20 cellular contexts compared by ENCODE assay signal in genomic region chr1:209109001-209109785, GRCh38.
DNase-seq lines count a peak whose midpoint lies in the region; ATAC-seq, FAIRE-seq and TF ChIP-seq lines count a peak whose summit lies in the region.
"Had no signal": no experiment of that assay in that cellular context is flagged by ENCODE, and none has a peak within 500 bp of the region (broad histone marks: within the 10 kb centered on the region; RNA-seq: fewer than 3 reads in every experiment).

No MANE protein-coding gene starts in this region.

- H2BK120ac ChIP-seq in neuronal stem cell (ENCODE audit: low read depth, low read length) = no peak overlapping the region
- no peak overlapping the region for H2BK120ac ChIP-seq in H9 (ENCODE audit: low read depth, low read length, poor library complexity, severe bottlenecking)

- peak; percentile 80 for ATAC-seq in mucosa of descending colon

- H3K9ac ChIP-seq in MM.1S (ENCODE audit: low read length) (peak overlapping the region; percentile 83), neuronal stem cell (ENCODE audit: low read depth, low read length, poor library complexity) (no peak overlapping the region), H9 (ENCODE audit: extremely low read depth, insufficient read length, low read length) (no peak overlapping the region)
- H3K9ac ChIP-seq: GM23248 had no signal

- H3K9me2 ChIP-seq in MM.1S (replicated peaks; ENCODE audit: insufficient read depth, low read length) = no peaks in the 10 kb centered on the region

- FAIRE-seq in GM12891 (lab: Jason Lieb, UNC) (peak; percentile 9), bronchial epithelial cell (lab: Jason Lieb, UNC) (no peak)
- FAIRE-seq: A204.1, D721Med had no signal

- peaks cover 2% of the 10 kb centered on the region; the same call in 1 of the 2 replicates for H3K27me3 Mint-ChIP-seq in H9 (ENCODE audit: low read depth)

- H3K4me1 Mint-ChIP-seq in H9 = peaks cover 29 to 30% of the 10 kb centered on the region in 2 experiments
- H3K4me1 Mint-ChIP-seq: CD4-positive, alpha-beta memory T cell had no signal

- no peak overlapping the region for H2BK20ac ChIP-seq in H9 (ENCODE audit: low read depth, low read length, poor library complexity, severe bottlenecking)

- H2AFZ ChIP-seq in MM.1S (ENCODE audit: low read length) (peak overlapping the region; percentile 28), neuronal stem cell (ENCODE audit: low read length) (no peak overlapping the region), H9 (ENCODE audit: low read length) (no peak overlapping the region)
- H2AFZ ChIP-seq: GM23248 had no signal

- H3K36me3 ChIP-seq in MM.1S (replicated peaks; ENCODE audit: insufficient read depth, low read length) (peaks cover 13% of the 10 kb centered on the region), bronchial epithelial cell (ENCODE audit: control insufficient read depth, insufficient read depth, low read length) (no peaks in the 10 kb centered on the region), mucosa of descending colon (ENCODE audit: low read depth) (no peaks in the 10 kb centered on the region), neuronal stem cell (replicated peaks in 1 of 2; ENCODE audit: control insufficient read depth in 2 of 2, insufficient read depth in 2 of 2, low read length in 2 of 2) (no peaks in the 10 kb centered on the region)
- H3K36me3 ChIP-seq: BE2C had no signal

- intact Hi-C loops in mucosa of descending colon (cut with DNase I, micrococcal nuclease) = no loop called here

- H3K79me1 ChIP-seq in neuronal stem cell (ENCODE audit: low read depth, low read length) (no peaks in the 10 kb centered on the region), H9 (ENCODE audit: insufficient read depth, low read depth, low read length, poor library complexity, severe bottlenecking) (no peaks in the 10 kb centered on the region)

- H3K4ac ChIP-seq in neuronal stem cell (ENCODE audit: low read length) (no peak overlapping the region), H9 (ENCODE audit: low read depth, low read length) (no peak overlapping the region)

- H3K4me1 ChIP-seq in MM.1S (ENCODE audit: low read length) (peaks cover 70% of the 10 kb centered on the region), mucosa of descending colon (ENCODE audit: low read depth) (peaks cover 9% of the 10 kb centered on the region), neuronal stem cell (ENCODE audit: control insufficient read depth in 2 of 2, insufficient read depth in 1 of 2, low read depth in 1 of 2, low read length in 2 of 2) (peaks cover 0 to 9% of the 10 kb centered on the region in 2 donors), H9 (ENCODE audit: insufficient read depth, low read length) (peaks cover 4% of the 10 kb centered on the region; the same call in 1 of the 2 replicates)

- H4K91ac ChIP-seq in neuronal stem cell (ENCODE audit: low read depth, low read length, poor library complexity) (no peak overlapping the region), H9 (ENCODE audit: insufficient read length, low read depth, low read length) (no peak overlapping the region)

- H4K20me1 ChIP-seq in MM.1S (ENCODE audit: insufficient read depth, low read length) (no peaks in the 10 kb centered on the region), H9 (ENCODE audit: control insufficient read depth, insufficient read depth, insufficient read length) (no peaks in the 10 kb centered on the region)

- peaks cover 58% of the 10 kb centered on the region for H3F3A ChIP-seq in MM.1S (ENCODE audit: insufficient read depth, low read length)

- H4K8ac ChIP-seq in neuronal stem cell (ENCODE audit: low read depth, low read length) = no peak overlapping the region
- H4K8ac ChIP-seq in H9 (replicated peaks; ENCODE audit: insufficient read length, low read depth, low read length) = no peak overlapping the region

- DNase-seq in GM12891 (ENCODE audit: insufficient read length, low spot score) (no peak), MM.1S (no peak), bronchial epithelial cell (ENCODE audit: low read depth) (peak; percentile 23), mucosa of descending colon (peak in 1 of 3 donors; percentile 24), neuronal stem cell (ENCODE audit: low spot score) (no peak), NCI-H1417 (lab: John Stamatoyannopoulos, UW) (no peak), H9 (no peak)
- no peak for DNase-seq in activated effector memory CD4-positive, alpha-beta T cell treated with Interleukin-2 at 50 U/mL for 16 hours
- DNase-seq: BE2C; CD4-positive, alpha-beta memory T cell; COR-L47; DMS153; DMS79 treated with DMSO at 0.1 percent for 48 hours; GDM1; GM23248; H7; IMR-90 had no signal

- H3K27me3 ChIP-seq in MM.1S (replicated peaks; ENCODE audit: insufficient read depth, low read length) (no peaks in the 10 kb centered on the region), bronchial epithelial cell (ENCODE audit: control insufficient read depth, insufficient read depth, low read length) (peaks cover 1% of the 10 kb centered on the region), neuronal stem cell (ENCODE audit: control insufficient read depth in 3 of 3, insufficient read depth in 3 of 3, low read depth in 1 of 3, low read length in 3 of 3) (no peaks in the 10 kb centered on the region), H9 (ENCODE audit: insufficient read depth, low read length) (no peaks in the 10 kb centered on the region)
- H3K27me3 ChIP-seq: BE2C had no signal

- H3K27ac Mint-ChIP-seq in H9 = no peak overlapping the region
- H3K27ac Mint-ChIP-seq: CD4-positive, alpha-beta memory T cell had no signal

- peaks cover 9 to 11% of the 10 kb centered on the region in 2 experiments; a peak in 4 of 5 replicates for H3K9me3 Mint-ChIP-seq in H9

- peak overlapping the region; percentile 99 for H3K27ac ChIP-seq in MM.1S (ENCODE audit: low read length)
- no peak overlapping the region for H3K27ac ChIP-seq in neuronal stem cell (replicated peaks; ENCODE audit: low read length)
- H3K27ac ChIP-seq in H9 (ENCODE audit: insufficient read length, low read depth, low read length) = no peak overlapping the region
- H3K27ac ChIP-seq: C4-2B, GM23248 had no signal

- no peak overlapping the region for H2AK5ac ChIP-seq in neuronal stem cell (ENCODE audit: low read depth, low read length)
- H2AK5ac ChIP-seq in H9 (ENCODE audit: insufficient read length, low read length) = no peak overlapping the region

- H3K23ac ChIP-seq in neuronal stem cell (ENCODE audit: low read depth, low read length, poor library complexity) (no peak overlapping the region), H9 (ENCODE audit: insufficient read length, low read depth, low read length) (no peak overlapping the region)

- H3K18ac ChIP-seq in neuronal stem cell (ENCODE audit: low read length) (no peak overlapping the region), H9 (ENCODE audit: insufficient read length, low read depth, low read length) (no peak overlapping the region)

- no peak for TF ChIP-seq CTCF in MM.1S (IDR thresholded peaks at IDR 0.05; ENCODE audit: low read length)
- TF ChIP-seq CTCF in bronchial epithelial cell (IDR thresholded peaks at IDR 0.05; ENCODE audit: insufficient read depth, low read length, severe bottlenecking) = no peak
- TF ChIP-seq CTCF in mucosa of descending colon (IDR thresholded peaks at IDR 0.05) = no peak
- no peak for TF ChIP-seq CTCF in H9 (conservative IDR thresholded peaks at IDR 0.05)

- H3K79me2 ChIP-seq in MM.1S (ENCODE audit: low read length) = peaks cover 17% of the 10 kb centered on the region
- H3K79me2 ChIP-seq in H9 (ENCODE audit: insufficient read depth, low read length) = no peaks in the 10 kb centered on the region

- no peak overlapping the region for H3K4me3 ChIP-seq in MM.1S (ENCODE audit: low read length)
- no peak overlapping the region for H3K4me3 ChIP-seq in bronchial epithelial cell (ENCODE audit: low read depth, low read length)
- no peak overlapping the region for H3K4me3 ChIP-seq in mucosa of descending colon
- no peak overlapping the region for H3K4me3 ChIP-seq in neuronal stem cell (ENCODE audit: low read length in 2 of 2)
- H3K4me3 ChIP-seq: GM23248 had no signal

- no peak overlapping the region for H3K4me3 Mint-ChIP-seq in H9
- H3K4me3 Mint-ChIP-seq: CD4-positive, alpha-beta memory T cell had no signal

- H2BK15ac ChIP-seq in neuronal stem cell (ENCODE audit: low read length) = no peak overlapping the region
- H2BK15ac ChIP-seq in H9 (ENCODE audit: low read depth, low read length) = no peak overlapping the region

- H3T11ph ChIP-seq in H9 (ENCODE audit: low read length) = no peak overlapping the region

- peaks cover 4 to 9% (median 5%) of the 10 kb centered on the region in 3 experiments; a peak in 6 of 7 replicates for H3K36me3 Mint-ChIP-seq in H9 (ENCODE audit: insufficient read depth in 1 of 3, low read depth in 3 of 3)
- H3K36me3 Mint-ChIP-seq: CD4-positive, alpha-beta memory T cell had no signal

- H3K23me2 ChIP-seq in H9 (ENCODE audit: insufficient read length, low read depth, low read length, poor library complexity, severe bottlenecking) = no peaks in the 10 kb centered on the region

- H2BK5ac ChIP-seq in neuronal stem cell (ENCODE audit: low read length) (no peak overlapping the region), H9 (ENCODE audit: insufficient read length, low read length) (no peak overlapping the region)

- WGBS in neuronal stem cell (ENCODE audit: extremely low coverage in 2 of 2, insufficient read length in 2 of 2, insufficient replicate concordance in 1 of 2), 2 donors = no CpG with 5 or more reads among the region's 2 CpGs
- WGBS in H9 (ENCODE audit: extremely low coverage, insufficient read length, low lambda C conversion rate) = no CpG with 5 or more reads among the region's 2 CpGs

- H3K14ac ChIP-seq in neuronal stem cell (ENCODE audit: low read length) = no peak overlapping the region
- no peak overlapping the region for H3K14ac ChIP-seq in H9 (ENCODE audit: insufficient read depth, low read length)

- H4K5ac ChIP-seq in H9 (ENCODE audit: insufficient read length, low read depth, low read length) = no peak overlapping the region

- no peak overlapping the region for H3K56ac ChIP-seq in H9 (ENCODE audit: insufficient read length, low read depth, low read length)

- H3K9me3 ChIP-seq in MM.1S (replicated peaks; ENCODE audit: insufficient read depth, low read length) (no peaks in the 10 kb centered on the region), mucosa of descending colon (no peaks in the 10 kb centered on the region), neuronal stem cell (replicated peaks in 1 of 2; ENCODE audit: control insufficient read depth in 2 of 2, insufficient read depth in 1 of 2, low read depth in 1 of 2, low read length in 2 of 2) (no peaks in the 10 kb centered on the region), H9 (ENCODE audit: control insufficient read depth, low read depth, low read length) (no peaks in the 10 kb centered on the region)
- H3K9me3 ChIP-seq: BE2C had no signal

- H3K4me2 ChIP-seq in MM.1S (ENCODE audit: low read depth, low read length) (peak overlapping the region; percentile 59), neuronal stem cell (ENCODE audit: insufficient read depth, low read length, poor library complexity, severe bottlenecking) (no peak overlapping the region), H9 (ENCODE audit: insufficient read depth, insufficient read length, low read length) (no peak overlapping the region)

- TF ChIP-seq POLR2A in GM12891 (IDR thresholded peaks at IDR 0.05; ENCODE audit: low read depth, low read length) = no peak

- H2BK12ac ChIP-seq in neuronal stem cell (ENCODE audit: low read length) (no peak overlapping the region), H9 (ENCODE audit: insufficient read length, low read depth, low read length) (no peak overlapping the region)

TF ChIP-seq in GM12891, 5 proteins besides CTCF, POLR2A, EP300 and RAD21 (continues in another document):
- no peak for TF ChIP-seq POLR2AphosphoS5 (IDR thresholded peaks at IDR 0.05; ENCODE audit: low read depth, low read length)
